Comparison of ENCODE assay signal across 1 cellular context in genomic region chr19:12550951-12551832, GRCh38.
A peak's percentile ranks its signal among the peaks of the same experiment; 100 is the strongest.
TF ChIP-seq lines count a peak whose summit lies in the region.

Gene ZNF564 (minus strand): TSS chr19:12551482. CDS start chr19:12551332, 150 bp downstream.

TF ChIP-seq in HepG2, 621 proteins besides CTCF, POLR2A, EP300 and RAD21 (continued from another document and continues in another):
- TF ChIP-seq PRPF4 (IDR thresholded peaks at IDR 0.05; ENCODE audit: low read depth, low read length, poor library complexity, severe bottlenecking), result no peak
- no peak for TF ChIP-seq NFE2L2 (IDR thresholded peaks at IDR 0.05; ENCODE audit: low read length)
- TF ChIP-seq HNF1A (IDR thresholded peaks at IDR 0.05; ENCODE audit: low read depth), result peak; percentile 26; the same call in 1 of the 2 replicates
- TF ChIP-seq HNF1A (CRISPR knock-in tag; IDR thresholded peaks at IDR 0.05; ENCODE audit: borderline replicate concordance), result peak; percentile 44; the same call in 1 of the 2 replicates
- peak; percentile 64; the same call in 1 of the 2 replicates for TF ChIP-seq ZNF280D (CRISPR knock-in tag; IDR thresholded peaks at IDR 0.05)
- no peak for TF ChIP-seq CHD2 (IDR thresholded peaks at IDR 0.05; ENCODE audit: low read depth, low read length)
- TF ChIP-seq ZNF556 (CRISPR knock-in tag; IDR thresholded peaks at IDR 0.05; ENCODE audit: borderline replicate concordance), result peak; percentile 85; the same call in 1 of the 2 replicates
- no peak; the same call in none of the 2 replicates for TF ChIP-seq ZNF891 (CRISPR knock-in tag; IDR thresholded peaks at IDR 0.05)
- TF ChIP-seq TAF1 (CRISPR knock-in tag; IDR thresholded peaks at IDR 0.05), result peak; percentile 91
- peak; percentile 93 for TF ChIP-seq ZFY (CRISPR knock-in tag; IDR thresholded peaks at IDR 0.05)
- TF ChIP-seq ZNF251 (CRISPR knock-in tag; IDR thresholded peaks at IDR 0.05), result no peak
- peak; percentile 66 for TF ChIP-seq ZSCAN25 (CRISPR knock-in tag; IDR thresholded peaks at IDR 0.05)
- TF ChIP-seq U2AF2 (IDR thresholded peaks at IDR 0.05; ENCODE audit: low read depth, low read length), result no peak
- TF ChIP-seq NONO (IDR thresholded peaks at IDR 0.05), result no peak
- peak; percentile 88 for TF ChIP-seq NONO (CRISPR knock-in tag; conservative IDR thresholded peaks at IDR 0.05)
- no peak for TF ChIP-seq ZNF34 (CRISPR knock-in tag; IDR thresholded peaks at IDR 0.05; ENCODE audit: borderline replicate concordance)
- TF ChIP-seq ZNF24 (IDR thresholded peaks at IDR 0.05), result no peak
- peak; percentile 85; the same call in 1 of the 2 replicates for TF ChIP-seq ATF7-NPFF (CRISPR knock-in tag; IDR thresholded peaks at IDR 0.05; ENCODE audit: low read depth)
- TF ChIP-seq AFF4 (CRISPR knock-in tag; IDR thresholded peaks at IDR 0.05), result no peak
- TF ChIP-seq, protein P1, sequence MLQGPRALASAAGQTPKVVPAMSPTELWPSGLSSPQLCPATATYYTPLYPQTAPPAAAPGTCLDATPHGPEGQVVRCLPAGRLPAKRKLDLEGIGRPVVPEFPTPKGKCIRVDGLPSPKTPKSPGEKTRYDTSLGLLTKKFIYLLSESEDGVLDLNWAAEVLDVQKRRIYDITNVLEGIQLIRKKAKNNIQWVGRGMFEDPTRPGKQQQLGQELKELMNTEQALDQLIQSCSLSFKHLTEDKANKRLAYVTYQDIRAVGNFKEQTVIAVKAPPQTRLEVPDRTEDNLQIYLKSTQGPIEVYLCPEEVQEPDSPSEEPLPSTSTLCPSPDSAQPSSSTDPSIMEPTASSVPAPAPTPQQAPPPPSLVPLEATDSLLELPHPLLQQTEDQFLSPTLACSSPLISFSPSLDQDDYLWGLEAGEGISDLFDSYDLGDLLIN (CRISPR knock-in tag; IDR thresholded peaks at IDR 0.05; ENCODE audit: borderline replicate concordance), result no peak
- TF ChIP-seq ZBTB7B (CRISPR knock-in tag; IDR thresholded peaks at IDR 0.05), result peak; percentile 96
- no peak for TF ChIP-seq ZNF207 (IDR thresholded peaks at IDR 0.05; ENCODE audit: borderline replicate concordance)
- TF ChIP-seq ZNF792 (CRISPR knock-in tag; IDR thresholded peaks at IDR 0.05), result no peak; the same call in 1 of the 2 replicates
- peak; percentile 68; the same call in 1 of the 2 replicates for TF ChIP-seq ZNF607 (CRISPR knock-in tag; IDR thresholded peaks at IDR 0.05; ENCODE audit: borderline replicate concordance)
- peak; percentile 56; the same call in 1 of the 2 replicates for TF ChIP-seq SMAD1 (CRISPR knock-in tag; IDR thresholded peaks at IDR 0.05; ENCODE audit: borderline replicate concordance, low read depth)
- peak; percentile 60; the same call in 1 of the 2 replicates for TF ChIP-seq KLF9 (CRISPR knock-in tag; IDR thresholded peaks at IDR 0.05; ENCODE audit: low read depth)
- TF ChIP-seq ZNF879 (CRISPR knock-in tag; IDR thresholded peaks at IDR 0.05), result no peak
- peak; percentile 59; the same call in 1 of the 2 replicates for TF ChIP-seq NKX3-1 (CRISPR knock-in tag; IDR thresholded peaks at IDR 0.05)
- peak; percentile 60 for TF ChIP-seq ZNF543 (CRISPR knock-in tag; IDR thresholded peaks at IDR 0.05)
- TF ChIP-seq ZSCAN22 (CRISPR knock-in tag; IDR thresholded peaks at IDR 0.05), result no peak
- no peak; the same call in 1 of the 2 replicates for TF ChIP-seq RARA (CRISPR knock-in tag; IDR thresholded peaks at IDR 0.05)
- TF ChIP-seq AHR (CRISPR knock-in tag; IDR thresholded peaks at IDR 0.05), result 0 out of 2 replicates have a peak, but pooled peaks have one; percentile 25
- peak; percentile 85 for TF ChIP-seq KMT2A (CRISPR knock-in tag; IDR thresholded peaks at IDR 0.05)
- TF ChIP-seq, protein P2, sequence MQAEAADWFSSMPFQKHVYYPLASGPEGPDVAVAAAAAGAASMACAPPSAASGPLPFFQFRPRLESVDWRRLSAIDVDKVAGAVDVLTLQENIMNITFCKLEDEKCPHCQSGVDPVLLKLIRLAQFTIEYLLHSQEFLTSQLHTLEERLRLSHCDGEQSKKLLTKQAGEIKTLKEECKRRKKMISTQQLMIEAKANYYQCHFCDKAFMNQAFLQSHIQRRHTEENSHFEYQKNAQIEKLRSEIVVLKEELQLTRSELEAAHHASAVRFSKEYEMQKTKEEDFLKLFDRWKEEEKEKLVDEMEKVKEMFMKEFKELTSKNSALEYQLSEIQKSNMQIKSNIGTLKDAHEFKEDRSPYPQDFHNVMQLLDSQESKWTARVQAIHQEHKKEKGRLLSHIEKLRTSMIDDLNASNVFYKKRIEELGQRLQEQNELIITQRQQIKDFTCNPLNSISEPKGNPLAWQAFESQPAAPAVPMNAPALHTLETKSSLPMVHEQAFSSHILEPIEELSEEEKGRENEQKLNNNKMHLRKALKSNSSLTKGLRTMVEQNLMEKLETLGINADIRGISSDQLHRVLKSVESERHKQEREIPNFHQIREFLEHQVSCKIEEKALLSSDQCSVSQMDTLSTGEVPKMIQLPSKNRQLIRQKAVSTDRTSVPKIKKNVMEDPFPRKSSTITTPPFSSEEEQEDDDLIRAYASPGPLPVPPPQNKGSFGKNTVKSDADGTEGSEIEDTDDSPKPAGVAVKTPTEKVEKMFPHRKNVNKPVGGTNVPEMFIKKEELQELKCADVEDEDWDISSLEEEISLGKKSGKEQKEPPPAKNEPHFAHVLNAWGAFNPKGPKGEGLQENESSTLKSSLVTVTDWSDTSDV (CRISPR knock-in tag; IDR thresholded peaks at IDR 0.05), result peak; percentile 74; the same call in 1 of the 2 replicates
- TF ChIP-seq, protein P3, sequence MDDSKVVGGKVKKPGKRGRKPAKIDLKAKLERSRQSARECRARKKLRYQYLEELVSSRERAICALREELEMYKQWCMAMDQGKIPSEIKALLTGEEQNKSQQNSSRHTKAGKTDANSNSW (CRISPR knock-in tag; IDR thresholded peaks at IDR 0.05; ENCODE audit: borderline replicate concordance), result no peak
- peak; percentile 50; the same call in 1 of the 2 replicates for TF ChIP-seq NR2F2 (IDR thresholded peaks at IDR 0.05; ENCODE audit: borderline replicate concordance, low read depth)
- peak; percentile 11 for TF ChIP-seq TBL1XR1 (IDR thresholded peaks at IDR 0.05; ENCODE audit: borderline replicate concordance, low read length, partially characterized antibody)
- TF ChIP-seq, protein P4, sequence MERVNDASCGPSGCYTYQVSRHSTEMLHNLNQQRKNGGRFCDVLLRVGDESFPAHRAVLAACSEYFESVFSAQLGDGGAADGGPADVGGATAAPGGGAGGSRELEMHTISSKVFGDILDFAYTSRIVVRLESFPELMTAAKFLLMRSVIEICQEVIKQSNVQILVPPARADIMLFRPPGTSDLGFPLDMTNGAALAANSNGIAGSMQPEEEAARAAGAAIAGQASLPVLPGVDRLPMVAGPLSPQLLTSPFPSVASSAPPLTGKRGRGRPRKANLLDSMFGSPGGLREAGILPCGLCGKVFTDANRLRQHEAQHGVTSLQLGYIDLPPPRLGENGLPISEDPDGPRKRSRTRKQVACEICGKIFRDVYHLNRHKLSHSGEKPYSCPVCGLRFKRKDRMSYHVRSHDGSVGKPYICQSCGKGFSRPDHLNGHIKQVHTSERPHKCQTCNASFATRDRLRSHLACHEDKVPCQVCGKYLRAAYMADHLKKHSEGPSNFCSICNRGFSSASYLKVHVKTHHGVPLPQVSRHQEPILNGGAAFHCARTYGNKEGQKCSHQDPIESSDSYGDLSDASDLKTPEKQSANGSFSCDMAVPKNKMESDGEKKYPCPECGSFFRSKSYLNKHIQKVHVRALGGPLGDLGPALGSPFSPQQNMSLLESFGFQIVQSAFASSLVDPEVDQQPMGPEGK (CRISPR knock-in tag; IDR thresholded peaks at IDR 0.05), result peak; percentile 31; the same call in 1 of the 2 replicates
- no peak for TF ChIP-seq ZNF17 (CRISPR knock-in tag; IDR thresholded peaks at IDR 0.05)
- peak; percentile 98 for TF ChIP-seq PBX3 (CRISPR knock-in tag; IDR thresholded peaks at IDR 0.05; ENCODE audit: borderline replicate concordance)
